In the genomic region with DNA sequence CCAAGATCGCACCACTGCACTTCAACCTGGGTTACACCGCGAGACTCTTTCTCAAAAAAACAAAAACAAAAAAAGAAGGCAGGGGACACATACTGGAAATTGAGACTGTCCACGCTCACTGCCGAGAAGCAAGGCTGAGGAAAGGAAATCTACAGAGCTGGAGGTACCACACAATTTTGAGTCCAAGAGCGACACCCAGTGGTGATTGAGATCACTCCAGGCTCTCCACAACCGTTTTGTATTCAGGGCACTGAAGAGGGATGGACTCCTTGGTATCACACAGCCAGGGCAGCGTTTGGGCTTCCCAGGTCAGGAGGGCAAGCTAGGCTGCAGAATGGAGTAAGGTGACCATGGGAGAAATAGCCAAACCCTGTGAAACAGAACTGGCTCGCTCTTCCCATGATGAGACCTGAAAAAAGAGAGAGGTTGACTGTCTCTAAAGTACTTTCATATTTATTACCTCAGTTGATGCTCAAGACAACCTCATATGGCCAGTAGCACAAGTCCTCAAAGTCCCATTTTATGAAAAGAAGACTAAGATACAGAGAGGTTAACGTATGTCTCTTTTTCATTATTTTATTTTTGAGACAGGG, we compare ENCODE assay signal across 1 cellular context.
TF ChIP-seq lines count a peak whose summit lies in the region.

No MANE protein-coding gene starts in this region.

TF ChIP-seq in SK-N-SH, 30 proteins besides CTCF, POLR2A, EP300 and RAD21 (continued from another document):
- TF ChIP-seq, protein P1, sequence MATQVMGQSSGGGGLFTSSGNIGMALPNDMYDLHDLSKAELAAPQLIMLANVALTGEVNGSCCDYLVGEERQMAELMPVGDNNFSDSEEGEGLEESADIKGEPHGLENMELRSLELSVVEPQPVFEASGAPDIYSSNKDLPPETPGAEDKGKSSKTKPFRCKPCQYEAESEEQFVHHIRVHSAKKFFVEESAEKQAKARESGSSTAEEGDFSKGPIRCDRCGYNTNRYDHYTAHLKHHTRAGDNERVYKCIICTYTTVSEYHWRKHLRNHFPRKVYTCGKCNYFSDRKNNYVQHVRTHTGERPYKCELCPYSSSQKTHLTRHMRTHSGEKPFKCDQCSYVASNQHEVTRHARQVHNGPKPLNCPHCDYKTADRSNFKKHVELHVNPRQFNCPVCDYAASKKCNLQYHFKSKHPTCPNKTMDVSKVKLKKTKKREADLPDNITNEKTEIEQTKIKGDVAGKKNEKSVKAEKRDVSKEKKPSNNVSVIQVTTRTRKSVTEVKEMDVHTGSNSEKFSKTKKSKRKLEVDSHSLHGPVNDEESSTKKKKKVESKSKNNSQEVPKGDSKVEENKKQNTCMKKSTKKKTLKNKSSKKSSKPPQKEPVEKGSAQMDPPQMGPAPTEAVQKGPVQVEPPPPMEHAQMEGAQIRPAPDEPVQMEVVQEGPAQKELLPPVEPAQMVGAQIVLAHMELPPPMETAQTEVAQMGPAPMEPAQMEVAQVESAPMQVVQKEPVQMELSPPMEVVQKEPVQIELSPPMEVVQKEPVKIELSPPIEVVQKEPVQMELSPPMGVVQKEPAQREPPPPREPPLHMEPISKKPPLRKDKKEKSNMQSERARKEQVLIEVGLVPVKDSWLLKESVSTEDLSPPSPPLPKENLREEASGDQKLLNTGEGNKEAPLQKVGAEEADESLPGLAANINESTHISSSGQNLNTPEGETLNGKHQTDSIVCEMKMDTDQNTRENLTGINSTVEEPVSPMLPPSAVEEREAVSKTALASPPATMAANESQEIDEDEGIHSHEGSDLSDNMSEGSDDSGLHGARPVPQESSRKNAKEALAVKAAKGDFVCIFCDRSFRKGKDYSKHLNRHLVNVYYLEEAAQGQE (IDR thresholded peaks at IDR 0.05; ENCODE audit: low read depth, low read length), result no peak
- TF ChIP-seq CHD2 (IDR thresholded peaks at IDR 0.05; ENCODE audit: low read length, partially characterized antibody) (peak; percentile 45), TEAD4 (IDR thresholded peaks at IDR 0.05; ENCODE audit: borderline replicate concordance, insufficient read depth) (no peak), NFIC (IDR thresholded peaks at IDR 0.05; ENCODE audit: borderline replicate concordance) (no peak), YY1 (IDR thresholded peaks at IDR 0.05; ENCODE audit: low read depth) (no peak), GATA2 (CRISPR knock-in tag; IDR thresholded peaks at IDR 0.05) (no peak), GABPA (IDR thresholded peaks at IDR 0.05; ENCODE audit: low read depth) (no peak), MEF2A (IDR thresholded peaks at IDR 0.05; ENCODE audit: borderline replicate concordance, low read depth) (no peak), POLR2AphosphoS5 (IDR thresholded peaks at IDR 0.05; ENCODE audit: low read depth, low read length) (no peak), NRF1 (IDR thresholded peaks at IDR 0.05; ENCODE audit: low read depth, low read length) (no peak), RFX5 (IDR thresholded peaks at IDR 0.05; ENCODE audit: low read length) (peak; percentile 53; the same call in 1 of the 2 replicates), RCOR1 (IDR thresholded peaks at IDR 0.05; ENCODE audit: low read length) (0 out of 2 replicates have a peak, but pooled peaks have one; percentile 32), JUND (IDR thresholded peaks at IDR 0.05) (no peak)
- TF ChIP-seq, protein P2, sequence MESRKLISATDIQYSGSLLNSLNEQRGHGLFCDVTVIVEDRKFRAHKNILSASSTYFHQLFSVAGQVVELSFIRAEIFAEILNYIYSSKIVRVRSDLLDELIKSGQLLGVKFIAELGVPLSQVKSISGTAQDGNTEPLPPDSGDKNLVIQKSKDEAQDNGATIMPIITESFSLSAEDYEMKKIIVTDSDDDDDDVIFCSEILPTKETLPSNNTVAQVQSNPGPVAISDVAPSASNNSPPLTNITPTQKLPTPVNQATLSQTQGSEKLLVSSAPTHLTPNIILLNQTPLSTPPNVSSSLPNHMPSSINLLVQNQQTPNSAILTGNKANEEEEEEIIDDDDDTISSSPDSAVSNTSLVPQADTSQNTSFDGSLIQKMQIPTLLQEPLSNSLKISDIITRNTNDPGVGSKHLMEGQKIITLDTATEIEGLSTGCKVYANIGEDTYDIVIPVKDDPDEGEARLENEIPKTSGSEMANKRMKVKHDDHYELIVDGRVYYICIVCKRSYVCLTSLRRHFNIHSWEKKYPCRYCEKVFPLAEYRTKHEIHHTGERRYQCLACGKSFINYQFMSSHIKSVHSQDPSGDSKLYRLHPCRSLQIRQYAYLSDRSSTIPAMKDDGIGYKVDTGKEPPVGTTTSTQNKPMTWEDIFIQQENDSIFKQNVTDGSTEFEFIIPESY (IDR thresholded peaks at IDR 0.05; ENCODE audit: borderline replicate concordance, low read depth), result no peak
